In the genomic region with DNA sequence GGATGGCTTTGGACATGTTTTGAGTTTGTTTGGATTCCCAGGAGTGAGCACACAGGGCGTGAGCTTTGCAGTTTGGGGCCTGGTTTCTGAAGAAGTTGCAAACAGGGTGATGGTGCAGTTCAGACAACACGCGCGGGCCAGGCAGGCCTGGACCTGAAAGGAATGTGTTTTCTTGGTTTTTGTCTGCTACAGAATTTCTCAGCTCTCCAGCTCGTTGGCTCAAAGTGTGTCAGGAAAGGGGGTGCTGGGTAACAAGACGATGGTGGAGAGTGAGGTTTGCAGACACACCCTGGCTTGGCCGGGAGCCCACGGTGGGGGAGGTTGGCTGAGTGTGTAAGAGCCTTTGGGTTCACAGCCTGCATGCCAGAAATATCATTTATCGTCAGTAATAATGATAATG, we compare ENCODE assay signal across 1 cellular context.
TF ChIP-seq lines count a peak whose summit lies in the region.

No MANE protein-coding gene starts in this region.

TF ChIP-seq in K562, 482 proteins besides CTCF, POLR2A, EP300 and RAD21 (continued from another document):
- TF ChIP-seq ATF1 (CRISPR knock-in tag; IDR thresholded peaks at IDR 0.05) = no peak
- TF ChIP-seq ATF1 (tag; IDR thresholded peaks at IDR 0.05) = peak; percentile 34; the same call in 1 of the 2 replicates
- TF ChIP-seq, protein P1, sequence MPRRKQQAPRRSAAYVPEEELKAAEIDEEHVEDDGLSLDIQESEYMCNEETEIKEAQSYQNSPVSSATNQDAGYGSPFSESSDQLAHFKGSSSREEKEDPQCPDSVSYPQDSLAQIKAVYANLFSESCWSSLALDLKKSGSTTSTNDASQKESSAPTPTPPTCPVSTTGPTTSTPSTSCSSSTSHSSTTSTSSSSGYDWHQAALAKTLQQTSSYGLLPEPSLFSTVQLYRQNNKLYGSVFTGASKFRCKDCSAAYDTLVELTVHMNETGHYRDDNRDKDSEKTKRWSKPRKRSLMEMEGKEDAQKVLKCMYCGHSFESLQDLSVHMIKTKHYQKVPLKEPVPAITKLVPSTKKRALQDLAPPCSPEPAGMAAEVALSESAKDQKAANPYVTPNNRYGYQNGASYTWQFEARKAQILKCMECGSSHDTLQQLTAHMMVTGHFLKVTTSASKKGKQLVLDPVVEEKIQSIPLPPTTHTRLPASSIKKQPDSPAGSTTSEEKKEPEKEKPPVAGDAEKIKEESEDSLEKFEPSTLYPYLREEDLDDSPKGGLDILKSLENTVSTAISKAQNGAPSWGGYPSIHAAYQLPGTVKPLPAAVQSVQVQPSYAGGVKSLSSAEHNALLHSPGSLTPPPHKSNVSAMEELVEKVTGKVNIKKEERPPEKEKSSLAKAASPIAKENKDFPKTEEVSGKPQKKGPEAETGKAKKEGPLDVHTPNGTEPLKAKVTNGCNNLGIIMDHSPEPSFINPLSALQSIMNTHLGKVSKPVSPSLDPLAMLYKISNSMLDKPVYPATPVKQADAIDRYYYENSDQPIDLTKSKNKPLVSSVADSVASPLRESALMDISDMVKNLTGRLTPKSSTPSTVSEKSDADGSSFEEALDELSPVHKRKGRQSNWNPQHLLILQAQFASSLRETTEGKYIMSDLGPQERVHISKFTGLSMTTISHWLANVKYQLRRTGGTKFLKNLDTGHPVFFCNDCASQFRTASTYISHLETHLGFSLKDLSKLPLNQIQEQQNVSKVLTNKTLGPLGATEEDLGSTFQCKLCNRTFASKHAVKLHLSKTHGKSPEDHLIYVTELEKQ (CRISPR knock-in tag; IDR thresholded peaks at IDR 0.05) = no peak
- TF ChIP-seq DMBX1 (CRISPR knock-in tag; IDR thresholded peaks at IDR 0.05; ENCODE audit: borderline replicate concordance) = peak; percentile 43; the same call in 1 of the 2 replicates
- TF ChIP-seq, protein P2, sequence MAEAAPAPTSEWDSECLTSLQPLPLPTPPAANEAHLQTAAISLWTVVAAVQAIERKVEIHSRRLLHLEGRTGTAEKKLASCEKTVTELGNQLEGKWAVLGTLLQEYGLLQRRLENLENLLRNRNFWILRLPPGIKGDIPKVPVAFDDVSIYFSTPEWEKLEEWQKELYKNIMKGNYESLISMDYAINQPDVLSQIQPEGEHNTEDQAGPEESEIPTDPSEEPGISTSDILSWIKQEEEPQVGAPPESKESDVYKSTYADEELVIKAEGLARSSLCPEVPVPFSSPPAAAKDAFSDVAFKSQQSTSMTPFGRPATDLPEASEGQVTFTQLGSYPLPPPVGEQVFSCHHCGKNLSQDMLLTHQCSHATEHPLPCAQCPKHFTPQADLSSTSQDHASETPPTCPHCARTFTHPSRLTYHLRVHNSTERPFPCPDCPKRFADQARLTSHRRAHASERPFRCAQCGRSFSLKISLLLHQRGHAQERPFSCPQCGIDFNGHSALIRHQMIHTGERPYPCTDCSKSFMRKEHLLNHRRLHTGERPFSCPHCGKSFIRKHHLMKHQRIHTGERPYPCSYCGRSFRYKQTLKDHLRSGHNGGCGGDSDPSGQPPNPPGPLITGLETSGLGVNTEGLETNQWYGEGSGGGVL (CRISPR knock-in tag; IDR thresholded peaks at IDR 0.05) = no peak
- TF ChIP-seq DACH1 (IDR thresholded peaks at IDR 0.05; ENCODE audit: partially characterized antibody) = no peak
- no peak for TF ChIP-seq ZNF507 (tag; conservative IDR thresholded peaks at IDR 0.05)
- TF ChIP-seq SMAD4 (CRISPR knock-in tag; conservative IDR thresholded peaks at IDR 0.05) = peak; percentile 51; the same call in 1 of the 2 replicates
- TF ChIP-seq CSDE1 (IDR thresholded peaks at IDR 0.05) = no peak
- TF ChIP-seq JUND (IDR thresholded peaks at IDR 0.05; ENCODE audit: borderline replicate concordance, low read depth, low read length) = no peak
- peak; percentile 31; the same call in 1 of the 3 replicates for TF ChIP-seq JUND (tag; IDR thresholded peaks at IDR 0.05; ENCODE audit: borderline replicate concordance, low read depth, low read length)
- TF ChIP-seq SMARCE1 (IDR thresholded peaks at IDR 0.05) = peak; percentile 59
- TF ChIP-seq ARID1B (IDR thresholded peaks at IDR 0.05) = peak; percentile 57; the same call in 1 of the 2 replicates
- 0 out of 2 replicates have a peak, but pooled peaks have one; percentile 51 for TF ChIP-seq ZFX (CRISPR knock-in tag; IDR thresholded peaks at IDR 0.05)
- TF ChIP-seq RBM25 (IDR thresholded peaks at IDR 0.05; ENCODE audit: low read depth, low read length, severe bottlenecking) = no peak
- TF ChIP-seq RBBP5 (IDR thresholded peaks at IDR 0.05; ENCODE audit: borderline replicate concordance, insufficient read depth, low read length, poor library complexity, severe bottlenecking) = peak; percentile 47
- TF ChIP-seq, protein P3, sequence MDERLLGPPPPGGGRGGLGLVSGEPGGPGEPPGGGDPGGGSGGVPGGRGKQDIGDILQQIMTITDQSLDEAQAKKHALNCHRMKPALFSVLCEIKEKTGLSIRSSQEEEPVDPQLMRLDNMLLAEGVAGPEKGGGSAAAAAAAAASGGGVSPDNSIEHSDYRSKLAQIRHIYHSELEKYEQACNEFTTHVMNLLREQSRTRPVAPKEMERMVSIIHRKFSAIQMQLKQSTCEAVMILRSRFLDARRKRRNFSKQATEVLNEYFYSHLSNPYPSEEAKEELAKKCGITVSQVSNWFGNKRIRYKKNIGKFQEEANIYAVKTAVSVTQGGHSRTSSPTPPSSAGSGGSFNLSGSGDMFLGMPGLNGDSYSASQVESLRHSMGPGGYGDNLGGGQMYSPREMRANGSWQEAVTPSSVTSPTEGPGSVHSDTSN (CRISPR knock-in tag; IDR thresholded peaks at IDR 0.05; ENCODE audit: low read depth) = no peak
- TF ChIP-seq, protein P3 (tag; conservative IDR thresholded peaks at IDR 0.05; ENCODE audit: low read depth) = 0 out of 2 replicates have a peak, but pooled peaks have one; percentile 10
- TF ChIP-seq, protein P4, sequence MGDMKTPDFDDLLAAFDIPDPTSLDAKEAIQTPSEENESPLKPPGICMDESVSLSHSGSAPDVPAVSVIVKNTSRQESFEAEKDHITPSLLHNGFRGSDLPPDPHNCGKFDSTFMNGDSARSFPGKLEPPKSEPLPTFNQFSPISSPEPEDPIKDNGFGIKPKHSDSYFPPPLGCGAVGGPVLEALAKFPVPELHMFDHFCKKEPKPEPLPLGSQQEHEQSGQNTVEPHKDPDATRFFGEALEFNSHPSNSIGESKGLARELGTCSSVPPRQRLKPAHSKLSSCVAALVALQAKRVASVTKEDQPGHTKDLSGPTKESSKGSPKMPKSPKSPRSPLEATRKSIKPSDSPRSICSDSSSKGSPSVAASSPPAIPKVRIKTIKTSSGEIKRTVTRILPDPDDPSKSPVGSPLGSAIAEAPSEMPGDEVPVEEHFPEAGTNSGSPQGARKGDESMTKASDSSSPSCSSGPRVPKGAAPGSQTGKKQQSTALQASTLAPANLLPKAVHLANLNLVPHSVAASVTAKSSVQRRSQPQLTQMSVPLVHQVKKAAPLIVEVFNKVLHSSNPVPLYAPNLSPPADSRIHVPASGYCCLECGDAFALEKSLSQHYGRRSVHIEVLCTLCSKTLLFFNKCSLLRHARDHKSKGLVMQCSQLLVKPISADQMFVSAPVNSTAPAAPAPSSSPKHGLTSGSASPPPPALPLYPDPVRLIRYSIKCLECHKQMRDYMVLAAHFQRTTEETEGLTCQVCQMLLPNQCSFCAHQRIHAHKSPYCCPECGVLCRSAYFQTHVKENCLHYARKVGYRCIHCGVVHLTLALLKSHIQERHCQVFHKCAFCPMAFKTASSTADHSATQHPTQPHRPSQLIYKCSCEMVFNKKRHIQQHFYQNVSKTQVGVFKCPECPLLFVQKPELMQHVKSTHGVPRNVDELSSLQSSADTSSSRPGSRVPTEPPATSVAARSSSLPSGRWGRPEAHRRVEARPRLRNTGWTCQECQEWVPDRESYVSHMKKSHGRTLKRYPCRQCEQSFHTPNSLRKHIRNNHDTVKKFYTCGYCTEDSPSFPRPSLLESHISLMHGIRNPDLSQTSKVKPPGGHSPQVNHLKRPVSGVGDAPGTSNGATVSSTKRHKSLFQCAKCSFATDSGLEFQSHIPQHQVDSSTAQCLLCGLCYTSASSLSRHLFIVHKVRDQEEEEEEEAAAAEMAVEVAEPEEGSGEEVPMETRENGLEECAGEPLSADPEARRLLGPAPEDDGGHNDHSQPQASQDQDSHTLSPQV (IDR thresholded peaks at IDR 0.05) = peak; percentile 79
- peak; percentile 93 for TF ChIP-seq MYNN (IDR thresholded peaks at IDR 0.05)
- no peak for TF ChIP-seq MYNN (CRISPR knock-in tag; IDR thresholded peaks at IDR 0.05)
- no peak for TF ChIP-seq MYBL2 (IDR thresholded peaks at IDR 0.05; ENCODE audit: low read depth)
- TF ChIP-seq MYBL2 (CRISPR knock-in tag; IDR thresholded peaks at IDR 0.05; ENCODE audit: borderline replicate concordance) = no peak
- peak; percentile 10; the same call in 1 of the 2 replicates for TF ChIP-seq NFE2 (IDR thresholded peaks at IDR 0.05; ENCODE audit: low read depth)
- TF ChIP-seq KAT2B (IDR thresholded peaks at IDR 0.05; ENCODE audit: low read depth, low read length) = no peak
- no peak for TF ChIP-seq MAFG (tag; conservative IDR thresholded peaks at IDR 0.05)
- no peak for TF ChIP-seq NR2C2 (CRISPR knock-in tag; IDR thresholded peaks at IDR 0.05)
- TF ChIP-seq NR2C2 (tag; IDR thresholded peaks at IDR 0.05) = no peak
- TF ChIP-seq SMC3 (conservative IDR thresholded peaks at IDR 0.05; ENCODE audit: insufficient read depth, low read depth, low read length) = no peak
- TF ChIP-seq CBX1 (IDR thresholded peaks at IDR 0.05; ENCODE audit: low read depth) = no peak
- TF ChIP-seq MAZ (CRISPR knock-in tag; conservative IDR thresholded peaks at IDR 0.05 in 1 of 2, IDR thresholded peaks at IDR 0.05 in 1 of 2) = peak; percentile 26 to 33; a peak in 1 of 4 replicates
- no peak for TF ChIP-seq TAF1 (IDR thresholded peaks at IDR 0.05; ENCODE audit: control insufficient read depth, extremely low read depth, insufficient read depth, low read length, severe bottlenecking)
- TF ChIP-seq, protein P5, sequence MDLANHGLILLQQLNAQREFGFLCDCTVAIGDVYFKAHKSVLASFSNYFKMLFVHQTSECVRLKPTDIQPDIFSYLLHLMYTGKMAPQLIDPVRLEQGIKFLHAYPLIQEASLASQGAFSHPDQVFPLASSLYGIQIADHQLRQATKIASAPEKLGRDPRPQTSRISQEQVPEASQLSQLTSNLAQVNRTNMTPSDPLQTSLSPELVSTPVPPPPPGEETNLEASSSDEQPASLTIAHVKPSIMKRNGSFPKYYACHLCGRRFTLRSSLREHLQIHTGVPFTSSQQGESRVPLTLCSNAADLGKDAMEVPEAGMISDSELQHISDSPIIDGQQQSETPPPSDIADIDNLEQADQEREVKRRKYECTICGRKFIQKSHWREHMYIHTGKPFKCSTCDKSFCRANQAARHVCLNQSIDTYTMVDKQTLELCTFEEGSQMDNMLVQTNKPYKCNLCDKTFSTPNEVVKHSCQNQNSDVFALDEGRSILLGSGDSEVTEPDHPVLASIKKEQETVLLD (IDR thresholded peaks at IDR 0.05) = 0 out of 2 replicates have a peak, but pooled peaks have one; percentile 41
TF ChIP-seq in K562: peak in this region for 30.
